ENCODE assay signal across 20 cellular contexts in the genomic region with DNA sequence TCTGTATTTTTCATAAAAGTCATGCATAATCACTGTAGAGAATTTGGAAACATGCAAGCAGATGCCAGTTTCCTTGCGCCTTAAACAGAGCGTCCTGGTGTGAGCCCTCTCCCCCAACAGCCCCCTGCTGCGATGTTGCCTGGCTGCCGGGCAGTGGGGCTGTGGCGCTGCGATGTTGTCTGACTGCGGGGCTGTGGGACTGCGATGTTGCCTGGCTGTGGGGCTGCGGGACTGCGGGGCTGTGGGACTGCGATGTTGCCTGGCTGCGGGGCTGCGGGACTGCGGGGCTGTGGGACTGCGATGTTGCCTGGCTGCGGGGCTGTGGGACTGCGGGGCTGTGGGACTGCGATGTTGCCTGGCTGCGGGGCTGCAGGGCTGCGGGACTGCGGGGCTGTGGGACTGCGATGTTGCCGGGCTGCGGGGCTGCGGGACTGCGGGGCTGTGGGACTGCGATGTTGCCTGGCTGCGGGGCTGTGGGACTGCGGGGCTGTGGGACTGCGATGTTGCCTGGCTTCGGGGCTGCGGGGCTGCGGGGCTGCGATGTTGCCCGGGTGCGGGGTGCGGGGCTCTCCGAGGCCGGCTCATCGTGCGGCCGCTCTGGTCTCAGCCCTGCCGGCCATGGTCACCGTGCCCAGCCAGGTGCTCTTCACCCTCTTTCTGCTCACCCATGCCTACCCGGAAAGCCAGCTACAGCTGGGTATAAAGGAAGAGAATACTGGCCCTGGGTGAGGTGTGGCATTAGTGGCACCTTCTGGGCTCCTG. TPM values are rescaled to one million over a fixed set of nuclear protein-coding genes. Genes with fewer than 3 reads are reported as not detected.
DNase-seq lines count a peak whose midpoint lies in the region; ATAC-seq and TF ChIP-seq lines count a peak whose summit lies in the region.
"Had no signal": no experiment of that assay in that cellular context is flagged by ENCODE, and none has a peak within 500 bp of the region (broad histone marks: within the 10 kb centered on the region; RNA-seq: fewer than 3 reads in every experiment).

No MANE protein-coding gene starts in this region.

- H3K4me1 Mint-ChIP-seq in neural progenitor cell (peaks cover 27% of the 10 kb centered on the region), GM23338 (peaks cover 4% of the 10 kb centered on the region; the same call in 2 of the 3 replicates)
- H3K4me1 Mint-ChIP-seq: activated naive CD8-positive, alpha-beta T cell treated with anti-CD3 and anti-CD28 coated beads, Interleukin-2, amount 50 U/mL, for 24 hours had no signal

- H3K27ac ChIP-seq in left ventricle myocardium inferior (replicated peaks) = peak overlapping the region; percentile 99
- peak overlapping the region; percentile 89 to 95 (median 93) for H3K27ac ChIP-seq in esophagus muscularis mucosa (replicated peaks in 1 of 4)
- H3K27ac ChIP-seq in neural progenitor cell = no peak overlapping the region
- H3K27ac ChIP-seq in GM23338 (ENCODE audit: low read depth) = no peak overlapping the region
- H3K27ac ChIP-seq: cardiac muscle cell had no signal

- H3K36me3 ChIP-seq in left ventricle myocardium inferior (peaks cover 26% of the 10 kb centered on the region), esophagus muscularis mucosa (peaks cover 4 to 50% (median 32%) of the 10 kb centered on the region in 4 donors), neural progenitor cell (no peaks in the 10 kb centered on the region), GM23338 (ENCODE audit: insufficient read depth) (no peaks in the 10 kb centered on the region; the same call in 1 of the 2 replicates)
- H3K36me3 ChIP-seq: cardiac muscle cell had no signal

- no peak overlapping the region for H3K27ac Mint-ChIP-seq in neural progenitor cell
- no peak overlapping the region for H3K27ac Mint-ChIP-seq in GM23338
- H3K27ac Mint-ChIP-seq: activated naive CD8-positive, alpha-beta T cell treated with anti-CD3 and anti-CD28 coated beads, Interleukin-2, amount 50 U/mL, for 24 hours had no signal

- H3K4me3 ChIP-seq in left ventricle myocardium inferior (no peak overlapping the region), esophagus muscularis mucosa (no peak overlapping the region), neural progenitor cell (no peak overlapping the region), GM23338 (no peak overlapping the region)
- H3K4me3 ChIP-seq: cardiac muscle cell, esophagus squamous epithelium, GM12878 had no signal

- H2AFZ ChIP-seq in neural progenitor cell (replicated peaks) (no peak overlapping the region), GM23338 (no peak overlapping the region)

- H3K9me2 ChIP-seq in GM23338 (ENCODE audit: insufficient read depth) = no peaks in the 10 kb centered on the region

- H3K36me3 Mint-ChIP-seq in neural progenitor cell (peaks cover 4% of the 10 kb centered on the region), GM23338 (ENCODE audit: low read depth) (peaks cover 10% of the 10 kb centered on the region)

- H3K79me2 ChIP-seq in neural progenitor cell (ENCODE audit: low read depth) (no peaks in the 10 kb centered on the region), GM23338 (replicated peaks; ENCODE audit: insufficient read depth) (0 out of 2 replicates have a peak, but pooled peaks cover 3% of the 10 kb centered on the region)

- H3K9me3 Mint-ChIP-seq in neural progenitor cell (peaks cover 6% of the 10 kb centered on the region), GM23338 (peaks cover 5% of the 10 kb centered on the region; the same call in 2 of the 3 replicates)

- peak overlapping the region; percentile 13 for H3K4me3 Mint-ChIP-seq in neural progenitor cell
- H3K4me3 Mint-ChIP-seq in GM23338 = no peak overlapping the region
- H3K4me3 Mint-ChIP-seq: activated naive CD8-positive, alpha-beta T cell treated with anti-CD3 and anti-CD28 coated beads, Interleukin-2, amount 50 U/mL, for 24 hours; naive thymus-derived CD8-positive, alpha-beta T cell had no signal

- H3K9me3 ChIP-seq in left ventricle myocardium inferior (replicated peaks) (peaks cover 12% of the 10 kb centered on the region), esophagus muscularis mucosa (peaks cover 0 to 7% (median 0%) of the 10 kb centered on the region in 4 donors), neural progenitor cell (ENCODE audit: low read depth) (no peaks in the 10 kb centered on the region)

- H3K27me3 Mint-ChIP-seq in neural progenitor cell (ENCODE audit: insufficient read depth, low read depth) = peaks cover 14% of the 10 kb centered on the region
- peaks cover 8% of the 10 kb centered on the region for H3K27me3 Mint-ChIP-seq in GM23338 (ENCODE audit: insufficient read depth, low read depth, poor library complexity)
- H3K27me3 Mint-ChIP-seq: activated naive CD8-positive, alpha-beta T cell treated with anti-CD3 and anti-CD28 coated beads, Interleukin-2, amount 50 U/mL, for 24 hours; naive thymus-derived CD8-positive, alpha-beta T cell had no signal

- H3K9ac ChIP-seq in neural progenitor cell = no peak overlapping the region

- DNase-seq in left ventricle myocardium inferior = no peak
- no peak for DNase-seq in Right ventricle myocardium superior
- no peak for DNase-seq in esophagus muscularis mucosa (ENCODE audit: extremely low spot score)
- peak; percentile 31 for DNase-seq in neural progenitor cell (ENCODE audit: low spot score)
- DNase-seq in EL = no peak
- DNase-seq in hippocampal formation (lab: John Stamatoyannopoulos, UW) = no peak
- DNase-seq in GM23338 (ENCODE audit: low spot score) = no peak
- no peak for DNase-seq in activated CD4-positive, alpha-beta T cell treated with anti-CD3 and anti-CD28 coated beads, Interleukin-2, amount 50 U/mL, for 4 hours
- DNase-seq: activated naive CD8-positive, alpha-beta T cell treated with anti-CD3 and anti-CD28 coated beads, Interleukin-2, amount 50 U/mL, for 24 hours; effector CD4-positive, alpha-beta T cell; esophagus squamous epithelium; mammary epithelial cell; naive thymus-derived CD8-positive, alpha-beta T cell; NCI-H1417 treated with DMSO at 0.1 percent for 48 hours; NCI-H510A; RPMI8226; T-helper 9 cell had no signal

- H4K20me1 ChIP-seq in neural progenitor cell (ENCODE audit: low read depth) (peaks cover 3% of the 10 kb centered on the region), GM23338 (replicated peaks; ENCODE audit: insufficient read depth) (peaks cover 14% of the 10 kb centered on the region; the same call in 1 of the 2 replicates)

- no peaks in the 10 kb centered on the region for H3F3A ChIP-seq in neural progenitor cell (ENCODE audit: low read depth)
- no peaks in the 10 kb centered on the region for H3F3A ChIP-seq in GM23338 (replicated peaks; ENCODE audit: low read depth)

- TF ChIP-seq CTCF in left ventricle myocardium inferior (IDR thresholded peaks at IDR 0.05; ENCODE audit: borderline replicate concordance) = no peak
- no peak for TF ChIP-seq CTCF in esophagus muscularis mucosa (IDR thresholded peaks at IDR 0.05)
- no peak for TF ChIP-seq CTCF in neural progenitor cell (IDR thresholded peaks at IDR 0.05)
- no peak for TF ChIP-seq CTCF in GM23338 (conservative IDR thresholded peaks at IDR 0.05; ENCODE audit: low read depth in 2 of 2)

- no peak for TF ChIP-seq EP300 in esophagus muscularis mucosa (IDR thresholded peaks at IDR 0.05)

- H3K4me1 ChIP-seq in left ventricle myocardium inferior = peaks cover 89% of the 10 kb centered on the region
- peaks cover 47 to 71% (median 62%) of the 10 kb centered on the region in 4 donors for H3K4me1 ChIP-seq in esophagus muscularis mucosa
- peaks cover 30% of the 10 kb centered on the region for H3K4me1 ChIP-seq in neural progenitor cell
- H3K4me1 ChIP-seq in GM23338 (ENCODE audit: insufficient read depth) = no peaks in the 10 kb centered on the region

- peak overlapping the region; percentile 52 for H3K4me2 ChIP-seq in neural progenitor cell
- H3K4me2 ChIP-seq in GM23338 = no peak overlapping the region

- intact Hi-C loops in left ventricle myocardium inferior (cut with micrococcal nuclease) = no loop called here
- intact Hi-C loops in Right ventricle myocardium superior (cut with DNase I) = loop anchor here (5.0 kb wide), 2 partner anchors 34 to 54 kb away; a partner anchor contains a TSS
- intact Hi-C loops in esophagus muscularis mucosa (cut with DNase I) = no loop called here

- no peaks in the 10 kb centered on the region for H3K27me3 ChIP-seq in left ventricle myocardium inferior (ENCODE audit: low read depth)
- H3K27me3 ChIP-seq in esophagus muscularis mucosa = no peaks in the 10 kb centered on the region
- no peaks in the 10 kb centered on the region for H3K27me3 ChIP-seq in neural progenitor cell
- no peaks in the 10 kb centered on the region for H3K27me3 ChIP-seq in GM23338 (ENCODE audit: insufficient read depth)
- H3K27me3 ChIP-seq: cardiac muscle cell, esophagus squamous epithelium had no signal

- WGBS in esophagus muscularis mucosa = 98% methylated on average over 24 of the region's 45 CpGs

- TF ChIP-seq POLR2A in esophagus muscularis mucosa (IDR thresholded peaks at IDR 0.05; ENCODE audit: low read depth) = no peak

- ATAC-seq in Right ventricle myocardium superior (ENCODE audit: poor library complexity) (no peak), GM23338 (no peak)
- ATAC-seq: activated CD4-positive, CD25-positive, alpha-beta regulatory T cell treated with anti-CD3 and anti-CD28 coated beads, Interleukin-2, amount 50 U/mL, for 24 hours; activated naive CD8-positive, alpha-beta T cell treated with anti-CD3 and anti-CD28 coated beads, Interleukin-2, amount 50 U/mL, for 24 hours; GM12878; naive thymus-derived CD8-positive, alpha-beta T cell had no signal

TF ChIP-seq in GM23338, 12 proteins besides CTCF, POLR2A, EP300 and RAD21 (continues in another document):
- TF ChIP-seq NANOG (IDR thresholded peaks at IDR 0.05; ENCODE audit: borderline replicate concordance) (no peak), EZH2 (IDR thresholded peaks at IDR 0.05; ENCODE audit: low read depth, unreplicated experiment) (no peak), EZH2phosphoT487 (IDR thresholded peaks at IDR 0.05; ENCODE audit: unreplicated experiment) (no peak)

RNA-seq across cellular contexts. Expression of a gene that starts 36.0 kb away (rescaled TPM):
- total RNA-seq in left ventricle myocardium inferior (357 TPM), Right ventricle myocardium superior (393 TPM), esophagus muscularis mucosa (100 to 1,000 TPM in 1 of 4 donors, 10 to 100 TPM in 3; 73.1 to 118 (median 80.9) TPM), neural progenitor cell (ENCODE audit: low replicate concordance) (13.8 and 18.8 TPM in 2 replicates)
- 37.4 TPM in 2 replicates for total RNA-seq in GM23338 (2014; rRNA removed; shearing (Covaris generic))
- polyA plus RNA-seq in GM23338 (2016; fragmentation: Nextera tagmentation; extraction: Ambion mirVana) = 25.2 and 28.5 TPM in 2 replicates

Comparison
In these comparisons a context has a peak if more than half of its experiments do, and no peak if none do; other contexts are left out.
1. H3K27ac ChIP-seq: peak in left ventricle myocardium inferior (single experiment) and esophagus muscularis mucosa (4 of 4); none in neural progenitor cell (single experiment) and GM23338 (single experiment).